ENCODE assay signal across 17 cellular contexts in genomic region chr11:33557201-33557600, GRCh38.
DNase-seq lines count a peak whose midpoint lies in the region; ATAC-seq, FAIRE-seq and TF ChIP-seq lines count a peak whose summit lies in the region.
"Had no signal": no experiment of that assay in that cellular context is flagged by ENCODE, and none has a peak within 500 bp of the region (broad histone marks: within the 10 kb centered on the region; RNA-seq: fewer than 3 reads in every experiment).

No MANE protein-coding gene starts in this region.

- no peaks in the 10 kb centered on the region for H3K27me3 Mint-ChIP-seq in mesothelial cell of epicardium (ENCODE audit: low read depth)

- no peaks in the 10 kb centered on the region for H3K36me3 Mint-ChIP-seq in mesothelial cell of epicardium

- H3K4me3 Mint-ChIP-seq in mesothelial cell of epicardium, result no peak overlapping the region

- peaks cover 5% of the 10 kb centered on the region for H3K9me3 Mint-ChIP-seq in mesothelial cell of epicardium

- peaks cover 7% of the 10 kb centered on the region for H3K4me1 Mint-ChIP-seq in mesothelial cell of epicardium

- no peaks in the 10 kb centered on the region for H3K36me3 ChIP-seq in bronchial epithelial cell (ENCODE audit: control insufficient read depth, insufficient read depth, low read length)
- H3K36me3 ChIP-seq: BLaER1 treated with 17β-estradiol and CSF1 and Interleukin-3, amounts not matched to agents 10 nM and 100 nM; uterus had no signal

- ATAC-seq in GM19328 (IDR thresholded peaks at IDR 0.05; ENCODE audit: unreplicated experiment), result no peak
- no peak for ATAC-seq in activated CD4-positive, CD25-positive, alpha-beta regulatory T cell treated with anti-CD3 and anti-CD28 coated beads, Interleukin-2, amount 50 U/mL, for 24 hours

- no peak for FAIRE-seq in RCC 7860 (lab: Jason Lieb, UNC)
- no peak for FAIRE-seq in bronchial epithelial cell (lab: Jason Lieb, UNC)
- FAIRE-seq: TTC549 had no signal

- peak; percentile 85 for DNase-seq in EL
- DNase-seq in RCC 7860 (ENCODE audit: low spot score), result peak; percentile 40
- peak; percentile 91 for DNase-seq in bronchial epithelial cell (ENCODE audit: low read depth)
- DNase-seq in mesothelial cell of epicardium (ENCODE audit: low spot score in 2 of 2, unreplicated experiment in 2 of 2), result no peak
- no peak for DNase-seq in amygdala (lab: John Stamatoyannopoulos, UW)
- DNase-seq in RKO (ENCODE audit: low spot score), result no peak
- DNase-seq: activated gamma-delta T cell treated with Interleukin-2 at 50 U/mL for 16 hours; central memory CD4-positive, alpha-beta T cell; NCI-H1105 treated with DMSO at 0.1 percent for 48 hours; NCI-H510A; posterior cingulate gyrus; RPMI8226; uterus had no signal

- no peak overlapping the region for H3K4me3 ChIP-seq in bronchial epithelial cell (ENCODE audit: low read depth, low read length)
- H3K4me3 ChIP-seq: BLaER1 treated with 17β-estradiol and CSF1 and Interleukin-3, amounts not matched to agents 10 nM and 100 nM; uterus had no signal

- no peaks in the 10 kb centered on the region for H3K27me3 ChIP-seq in bronchial epithelial cell (ENCODE audit: control insufficient read depth, insufficient read depth, low read length)
- H3K27me3 ChIP-seq: BLaER1 treated with 17β-estradiol and CSF1 and Interleukin-3, amounts not matched to agents 10 nM and 100 nM; uterus had no signal

- TF ChIP-seq CTCF in bronchial epithelial cell (IDR thresholded peaks at IDR 0.05; ENCODE audit: insufficient read depth, low read length, severe bottlenecking) (no peak), mesothelial cell of epicardium (IDR thresholded peaks at IDR 0.05; ENCODE audit: unreplicated experiment) (no peak)

- H3K27ac Mint-ChIP-seq in mesothelial cell of epicardium, result peak overlapping the region; percentile 21

Comparison
In these comparisons a context has a peak if more than half of its experiments do, and no peak if none do; other contexts are left out.
1. DNase-seq: peak in EL (single experiment), RCC 7860 (single experiment) and bronchial epithelial cell (single experiment); none in mesothelial cell of epicardium (0 of 2), amygdala (0 of 56) and RKO (single experiment).